In the genomic region with DNA sequence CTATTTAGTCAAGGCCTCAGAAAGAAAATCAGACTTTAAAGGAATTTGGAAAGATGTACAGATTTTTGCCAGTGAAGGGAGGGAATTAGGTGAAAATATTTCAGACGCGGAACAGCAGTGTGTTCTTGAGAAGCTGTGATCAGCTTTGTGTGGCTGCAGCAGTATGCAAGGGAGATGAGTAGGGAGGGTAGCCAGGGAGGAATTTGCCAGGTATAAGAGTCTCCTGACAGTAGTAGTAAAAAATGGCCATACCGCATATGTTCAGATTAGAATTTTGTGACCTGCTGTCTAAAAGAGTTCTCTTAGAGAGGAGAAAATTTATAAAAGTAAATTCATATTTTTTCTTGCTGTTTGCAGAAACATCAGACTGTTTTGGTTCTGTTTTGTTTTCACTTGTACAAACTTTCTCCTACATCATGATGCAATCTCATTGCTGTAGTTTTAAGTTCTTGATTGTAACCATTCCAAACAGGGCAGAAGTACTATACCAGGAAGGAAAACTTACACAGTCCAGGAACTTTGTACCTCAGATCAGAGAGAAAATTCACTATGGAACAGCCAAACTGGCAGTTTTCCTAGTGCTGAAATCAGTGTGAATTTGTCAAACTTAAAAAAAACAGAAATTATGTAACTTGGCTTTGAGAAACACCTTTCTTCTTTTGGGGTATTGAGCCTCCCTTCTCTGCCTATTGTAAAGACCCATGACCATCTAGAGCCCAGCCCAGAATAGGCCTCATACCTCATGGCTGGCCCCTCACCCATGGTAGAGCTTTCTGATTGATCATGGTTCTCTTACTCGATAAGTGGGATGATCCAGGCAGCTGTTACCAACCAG, we compare ENCODE assay signal across 1 cellular context.
TF ChIP-seq lines count a peak whose summit lies in the region.

No MANE protein-coding gene starts in this region.

TF ChIP-seq in GM23338, 12 proteins besides CTCF, POLR2A, EP300 and RAD21 (continued from another document):
- TF ChIP-seq ZNF462 (CRISPR knock-in tag; IDR thresholded peaks at IDR 0.05) (no peak), ETS1 (IDR thresholded peaks at IDR 0.05) (no peak), CREB1 (CRISPR knock-in tag; IDR thresholded peaks at IDR 0.05; ENCODE audit: low read depth) (no peak), ZNF114 (CRISPR knock-in tag; IDR thresholded peaks at IDR 0.05) (no peak), EZH2 (IDR thresholded peaks at IDR 0.05; ENCODE audit: low read depth, unreplicated experiment) (no peak)
